1 cellular context compared by ENCODE assay signal in the genomic region with DNA sequence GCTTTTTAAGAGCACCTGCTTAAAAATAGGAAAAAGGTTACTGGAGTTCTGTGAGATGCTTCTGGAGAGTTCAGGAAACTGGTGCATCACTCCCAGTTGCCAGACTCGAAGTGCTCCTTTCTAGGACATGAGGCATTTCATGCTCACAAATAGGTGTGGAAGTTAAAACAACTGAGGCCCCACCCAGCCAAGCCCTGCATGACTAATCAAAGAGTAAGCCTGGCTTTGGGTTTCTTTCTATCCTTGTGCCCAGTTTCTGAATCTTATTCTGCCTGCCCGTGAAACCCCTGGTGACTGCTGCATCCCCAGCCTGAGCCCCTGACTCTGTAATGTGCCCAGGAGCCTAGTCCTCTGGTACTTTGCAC.
TF ChIP-seq lines count a peak whose summit lies in the region.

No MANE protein-coding gene starts in this region.

TF ChIP-seq in GM23338, 12 proteins besides CTCF, POLR2A, EP300 and RAD21:
- TF ChIP-seq, protein P1, sequence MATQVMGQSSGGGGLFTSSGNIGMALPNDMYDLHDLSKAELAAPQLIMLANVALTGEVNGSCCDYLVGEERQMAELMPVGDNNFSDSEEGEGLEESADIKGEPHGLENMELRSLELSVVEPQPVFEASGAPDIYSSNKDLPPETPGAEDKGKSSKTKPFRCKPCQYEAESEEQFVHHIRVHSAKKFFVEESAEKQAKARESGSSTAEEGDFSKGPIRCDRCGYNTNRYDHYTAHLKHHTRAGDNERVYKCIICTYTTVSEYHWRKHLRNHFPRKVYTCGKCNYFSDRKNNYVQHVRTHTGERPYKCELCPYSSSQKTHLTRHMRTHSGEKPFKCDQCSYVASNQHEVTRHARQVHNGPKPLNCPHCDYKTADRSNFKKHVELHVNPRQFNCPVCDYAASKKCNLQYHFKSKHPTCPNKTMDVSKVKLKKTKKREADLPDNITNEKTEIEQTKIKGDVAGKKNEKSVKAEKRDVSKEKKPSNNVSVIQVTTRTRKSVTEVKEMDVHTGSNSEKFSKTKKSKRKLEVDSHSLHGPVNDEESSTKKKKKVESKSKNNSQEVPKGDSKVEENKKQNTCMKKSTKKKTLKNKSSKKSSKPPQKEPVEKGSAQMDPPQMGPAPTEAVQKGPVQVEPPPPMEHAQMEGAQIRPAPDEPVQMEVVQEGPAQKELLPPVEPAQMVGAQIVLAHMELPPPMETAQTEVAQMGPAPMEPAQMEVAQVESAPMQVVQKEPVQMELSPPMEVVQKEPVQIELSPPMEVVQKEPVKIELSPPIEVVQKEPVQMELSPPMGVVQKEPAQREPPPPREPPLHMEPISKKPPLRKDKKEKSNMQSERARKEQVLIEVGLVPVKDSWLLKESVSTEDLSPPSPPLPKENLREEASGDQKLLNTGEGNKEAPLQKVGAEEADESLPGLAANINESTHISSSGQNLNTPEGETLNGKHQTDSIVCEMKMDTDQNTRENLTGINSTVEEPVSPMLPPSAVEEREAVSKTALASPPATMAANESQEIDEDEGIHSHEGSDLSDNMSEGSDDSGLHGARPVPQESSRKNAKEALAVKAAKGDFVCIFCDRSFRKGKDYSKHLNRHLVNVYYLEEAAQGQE (IDR thresholded peaks at IDR 0.05; ENCODE audit: unreplicated experiment), result no peak
- TF ChIP-seq POLR2AphosphoS5 (IDR thresholded peaks at IDR 0.05; ENCODE audit: low read depth), result no peak
- TF ChIP-seq CREB1 (CRISPR knock-in tag; IDR thresholded peaks at IDR 0.05; ENCODE audit: low read depth), result no peak
- TF ChIP-seq, protein P2, sequence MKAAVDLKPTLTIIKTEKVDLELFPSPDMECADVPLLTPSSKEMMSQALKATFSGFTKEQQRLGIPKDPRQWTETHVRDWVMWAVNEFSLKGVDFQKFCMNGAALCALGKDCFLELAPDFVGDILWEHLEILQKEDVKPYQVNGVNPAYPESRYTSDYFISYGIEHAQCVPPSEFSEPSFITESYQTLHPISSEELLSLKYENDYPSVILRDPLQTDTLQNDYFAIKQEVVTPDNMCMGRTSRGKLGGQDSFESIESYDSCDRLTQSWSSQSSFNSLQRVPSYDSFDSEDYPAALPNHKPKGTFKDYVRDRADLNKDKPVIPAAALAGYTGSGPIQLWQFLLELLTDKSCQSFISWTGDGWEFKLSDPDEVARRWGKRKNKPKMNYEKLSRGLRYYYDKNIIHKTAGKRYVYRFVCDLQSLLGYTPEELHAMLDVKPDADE (IDR thresholded peaks at IDR 0.05), result no peak
- TF ChIP-seq ZNF331 (CRISPR knock-in tag; IDR thresholded peaks at IDR 0.05; ENCODE audit: low read depth), result no peak
- no peak for TF ChIP-seq ZNF114 (CRISPR knock-in tag; IDR thresholded peaks at IDR 0.05)
- TF ChIP-seq JUNB (IDR thresholded peaks at IDR 0.05; ENCODE audit: unreplicated experiment), result no peak
- no peak for TF ChIP-seq STAT1 (IDR thresholded peaks at IDR 0.05; ENCODE audit: unreplicated experiment)
- TF ChIP-seq NANOG (IDR thresholded peaks at IDR 0.05; ENCODE audit: borderline replicate concordance), result no peak
- no peak for TF ChIP-seq EZH2 (IDR thresholded peaks at IDR 0.05; ENCODE audit: low read depth, unreplicated experiment)
- TF ChIP-seq, protein P3, sequence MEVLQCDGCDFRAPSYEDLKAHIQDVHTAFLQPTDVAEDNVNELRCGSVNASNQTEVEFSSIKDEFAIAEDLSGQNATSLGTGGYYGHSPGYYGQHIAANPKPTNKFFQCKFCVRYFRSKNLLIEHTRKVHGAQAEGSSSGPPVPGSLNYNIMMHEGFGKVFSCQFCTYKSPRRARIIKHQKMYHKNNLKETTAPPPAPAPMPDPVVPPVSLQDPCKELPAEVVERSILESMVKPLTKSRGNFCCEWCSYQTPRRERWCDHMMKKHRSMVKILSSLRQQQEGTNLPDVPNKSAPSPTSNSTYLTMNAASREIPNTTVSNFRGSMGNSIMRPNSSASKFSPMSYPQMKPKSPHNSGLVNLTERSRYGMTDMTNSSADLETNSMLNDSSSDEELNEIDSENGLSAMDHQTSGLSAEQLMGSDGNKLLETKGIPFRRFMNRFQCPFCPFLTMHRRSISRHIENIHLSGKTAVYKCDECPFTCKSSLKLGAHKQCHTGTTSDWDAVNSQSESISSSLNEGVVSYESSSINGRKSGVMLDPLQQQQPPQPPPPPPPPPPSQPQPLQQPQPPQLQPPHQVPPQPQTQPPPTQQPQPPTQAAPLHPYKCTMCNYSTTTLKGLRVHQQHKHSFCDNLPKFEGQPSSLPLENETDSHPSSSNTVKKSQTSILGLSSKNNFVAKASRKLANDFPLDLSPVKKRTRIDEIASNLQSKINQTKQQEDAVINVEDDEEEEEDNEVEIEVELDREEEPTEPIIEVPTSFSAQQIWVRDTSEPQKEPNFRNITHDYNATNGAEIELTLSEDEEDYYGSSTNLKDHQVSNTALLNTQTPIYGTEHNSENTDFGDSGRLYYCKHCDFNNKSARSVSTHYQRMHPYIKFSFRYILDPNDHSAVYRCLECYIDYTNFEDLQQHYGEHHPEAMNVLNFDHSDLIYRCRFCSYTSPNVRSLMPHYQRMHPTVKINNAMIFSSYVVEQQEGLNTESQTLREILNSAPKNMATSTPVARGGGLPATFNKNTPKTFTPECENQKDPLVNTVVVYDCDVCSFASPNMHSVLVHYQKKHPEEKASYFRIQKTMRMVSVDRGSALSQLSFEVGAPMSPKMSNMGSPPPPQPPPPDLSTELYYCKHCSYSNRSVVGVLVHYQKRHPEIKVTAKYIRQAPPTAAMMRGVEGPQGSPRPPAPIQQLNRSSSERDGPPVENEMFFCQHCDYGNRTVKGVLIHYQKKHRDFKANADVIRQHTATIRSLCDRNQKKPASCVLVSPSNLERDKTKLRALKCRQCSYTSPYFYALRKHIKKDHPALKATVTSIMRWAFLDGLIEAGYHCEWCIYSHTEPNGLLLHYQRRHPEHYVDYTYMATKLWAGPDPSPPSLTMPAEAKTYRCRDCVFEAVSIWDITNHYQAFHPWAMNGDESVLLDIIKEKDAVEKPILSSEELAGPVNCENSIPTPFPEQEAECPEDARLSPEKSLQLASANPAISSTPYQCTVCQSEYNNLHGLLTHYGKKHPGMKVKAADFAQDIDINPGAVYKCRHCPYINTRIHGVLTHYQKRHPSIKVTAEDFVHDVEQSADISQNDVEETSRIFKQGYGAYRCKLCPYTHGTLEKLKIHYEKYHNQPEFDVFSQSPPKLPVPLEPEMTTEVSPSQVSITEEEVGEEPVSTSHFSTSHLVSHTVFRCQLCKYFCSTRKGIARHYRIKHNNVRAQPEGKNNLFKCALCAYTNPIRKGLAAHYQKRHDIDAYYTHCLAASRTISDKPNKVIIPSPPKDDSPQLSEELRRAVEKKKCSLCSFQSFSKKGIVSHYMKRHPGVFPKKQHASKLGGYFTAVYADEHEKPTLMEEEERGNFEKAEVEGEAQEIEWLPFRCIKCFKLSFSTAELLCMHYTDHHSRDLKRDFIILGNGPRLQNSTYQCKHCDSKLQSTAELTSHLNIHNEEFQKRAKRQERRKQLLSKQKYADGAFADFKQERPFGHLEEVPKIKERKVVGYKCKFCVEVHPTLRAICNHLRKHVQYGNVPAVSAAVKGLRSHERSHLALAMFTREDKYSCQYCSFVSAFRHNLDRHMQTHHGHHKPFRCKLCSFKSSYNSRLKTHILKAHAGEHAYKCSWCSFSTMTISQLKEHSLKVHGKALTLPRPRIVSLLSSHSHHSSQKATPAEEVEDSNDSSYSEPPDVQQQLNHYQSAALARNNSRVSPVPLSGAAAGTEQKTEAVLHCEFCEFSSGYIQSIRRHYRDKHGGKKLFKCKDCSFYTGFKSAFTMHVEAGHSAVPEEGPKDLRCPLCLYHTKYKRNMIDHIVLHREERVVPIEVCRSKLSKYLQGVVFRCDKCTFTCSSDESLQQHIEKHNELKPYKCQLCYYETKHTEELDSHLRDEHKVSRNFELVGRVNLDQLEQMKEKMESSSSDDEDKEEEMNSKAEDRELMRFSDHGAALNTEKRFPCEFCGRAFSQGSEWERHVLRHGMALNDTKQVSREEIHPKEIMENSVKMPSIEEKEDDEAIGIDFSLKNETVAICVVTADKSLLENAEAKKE (CRISPR knock-in tag; IDR thresholded peaks at IDR 0.05), result no peak
- TF ChIP-seq EZH2phosphoT487 (IDR thresholded peaks at IDR 0.05; ENCODE audit: unreplicated experiment), result no peak
TF ChIP-seq in GM23338: peak in this region for 0.
